In genomic region chr6:145491126-145491525, GRCh38 we compare ENCODE assay signal across 1 cellular context.
TF ChIP-seq lines count a peak whose summit lies in the region.

No MANE protein-coding gene starts in this region.

TF ChIP-seq in HCT116, 20 proteins besides CTCF, POLR2A, EP300 and RAD21:
- TF ChIP-seq POLR2AphosphoS5 (IDR thresholded peaks at IDR 0.05; ENCODE audit: low read depth, low read length) (no peak), FOSL1 (IDR thresholded peaks at IDR 0.05; ENCODE audit: low read depth) (no peak), JUND (IDR thresholded peaks at IDR 0.05) (no peak), CBX3 (IDR thresholded peaks at IDR 0.05; ENCODE audit: low read depth) (no peak), MAX (IDR thresholded peaks at IDR 0.05) (no peak), ZFX (IDR thresholded peaks at IDR 0.05) (no peak), EZH2 (IDR thresholded peaks at IDR 0.05) (no peak), EGR1 (IDR thresholded peaks at IDR 0.05; ENCODE audit: low read depth) (no peak)
